ENCODE assay signal across 27 cellular contexts in genomic region chr11:117356126-117356761, GRCh38. TPM values are rescaled to one million over a fixed set of nuclear protein-coding genes. Genes with fewer than 3 reads are reported as not detected.
DNase-seq lines count a peak whose midpoint lies in the region; TF ChIP-seq lines count a peak whose summit lies in the region.
"Had no signal": no experiment of that assay in that cellular context is flagged by ENCODE, and none has a peak within 500 bp of the region (broad histone marks: within the 10 kb centered on the region; RNA-seq: fewer than 3 reads in every experiment).

No MANE protein-coding gene starts in this region.

- H3K4me1 ChIP-seq in spleen = no peaks in the 10 kb centered on the region
- H3K4me1 ChIP-seq: BLaER1 treated with 17β-estradiol and CSF1 and Interleukin-3, amounts not matched to agents 10 nM and 100 nM; colonic mucosa; heart left ventricle; thyroid gland had no signal

- TF ChIP-seq POLR2A in spleen (IDR thresholded peaks at IDR 0.05) = no peak
- TF ChIP-seq POLR2A in erythroblast (IDR thresholded peaks at IDR 0.05; ENCODE audit: low read length) = no peak

- H3K27me3 ChIP-seq in WERI-Rb-1 (ENCODE audit: insufficient read depth, low read depth, severe bottlenecking) (no peaks in the 10 kb centered on the region), spleen (replicated peaks in 1 of 7) (no peaks in the 10 kb centered on the region)
- H3K27me3 ChIP-seq: BLaER1 treated with 17β-estradiol and CSF1 and Interleukin-3, amounts not matched to agents 10 nM and 100 nM; colonic mucosa; heart left ventricle; thyroid gland had no signal

- H3K36me3 ChIP-seq in WERI-Rb-1 (peaks cover 56% of the 10 kb centered on the region), spleen (peaks cover 0 to 99% (median 50%) of the 10 kb centered on the region in 6 donors)
- H3K36me3 ChIP-seq: colonic mucosa had no signal

- intact Hi-C loops in spleen (cut with DNase I; ENCODE audit: low total_unique reads) = no loop called here

- H3K9me3 ChIP-seq in WERI-Rb-1 (ENCODE audit: severe bottlenecking) (no peaks in the 10 kb centered on the region), spleen (no peaks in the 10 kb centered on the region)
- H3K9me3 ChIP-seq: BLaER1 treated with 17β-estradiol and CSF1 and Interleukin-3, amounts not matched to agents 10 nM and 100 nM; colonic mucosa; heart left ventricle; thyroid gland had no signal

- H3K4me3 ChIP-seq in WERI-Rb-1 (ENCODE audit: low read depth, low read length) (no peak overlapping the region), spleen (no peak overlapping the region)
- H3K4me3 ChIP-seq: BLaER1 treated with 17β-estradiol and CSF1 and Interleukin-3, amounts not matched to agents 10 nM and 100 nM; colonic mucosa; heart left ventricle; thyroid gland had no signal

- H3K27ac ChIP-seq in WERI-Rb-1 (no peak overlapping the region), spleen (no peak overlapping the region)
- H3K27ac ChIP-seq: BLaER1 treated with 17β-estradiol and CSF1 and Interleukin-3, amounts not matched to agents 10 nM and 100 nM; colonic mucosa; heart left ventricle; thyroid gland had no signal

- 81 to 96% (median 88%) methylated on average over 7 to 9 of the region's 9 CpGs for WGBS in spleen, 5 donors

- peak; percentile 13; the same call in 1 of the 3 replicates for TF ChIP-seq CTCF in GM12872 (IDR thresholded peaks at IDR 0.05; ENCODE audit: insufficient read depth, low read depth, low read length)
- peak; percentile 31; the same call in 1 of the 2 replicates for TF ChIP-seq CTCF in WERI-Rb-1 (IDR thresholded peaks at IDR 0.05; ENCODE audit: low read depth, low read length)
- TF ChIP-seq CTCF in spleen (IDR thresholded peaks at IDR 0.05 in 8 of 11, conservative IDR thresholded peaks at IDR 0.05 in 3 of 11) = no peak

- no peak for DNase-seq in WERI-Rb-1
- DNase-seq in kidney tubule cell (ENCODE audit: low spot score) = peak; percentile 73
- DNase-seq in spleen = peak; percentile 63
- no peak for DNase-seq in NCI-H1417 (lab: John Stamatoyannopoulos, UW)
- DNase-seq in erythroblast (lab: John Stamatoyannopoulos, UW) = no peak
- no peak for DNase-seq in GM19238 (ENCODE audit: insufficient read length, low spot score)
- DNase-seq: activated CD4-positive, alpha-beta T cell treated with anti-CD3 and anti-CD28 coated beads, Interleukin-2, amount 50 U/mL, for 48 hours; activated CD8-positive, alpha-beta memory T cell treated with anti-CD3 and anti-CD28 coated beads, Interleukin-2, amount 50 U/mL, for 48 hours; amygdala; colonic mucosa; DMS79 treated with DMSO at 0.1 percent for 48 hours; effector CD8-positive, alpha-beta T cell; GOT3; heart left ventricle; left colon; NCI-H1048; NCI-H187; NCI-H2171 treated with DMSO at 0.1 percent for 48 hours; NCI-H524 treated with DMSO at 0.1 percent for 48 hours; nucleus accumbens; SIG-M5; stimulated activated naive CD8-positive, alpha-beta T cell treated with anti-CD3 and anti-CD28 coated beads, Interleukin-15, amount 100 ng/mL, for 72 hours; SW 1271; T1000; thyroid gland had no signal

RNA-seq across cellular contexts. Expression of gene CEP164, which starts 28.6 kb away (rescaled TPM):
- 10 to 100 TPM; 21.2 to 48.3 (median 34.8) TPM for total RNA-seq in spleen
- polyA plus RNA-seq in spleen = 10 to 100 TPM in 2 of 3 donors, 1 to 10 TPM in 1; 6.6 to 17.9 (median 12.1) TPM

RNA-seq across cellular contexts. Expression of gene BACE1, which starts 40.2 kb away (rescaled TPM):
- 10 to 100 TPM; 11.8 to 31.7 (median 19.6) TPM for total RNA-seq in spleen
- polyA plus RNA-seq in spleen = 1 to 10 TPM; 2.1 to 4.0 (median 2.6) TPM

Comparison
In these comparisons a context has a peak if more than half of its experiments do, and no peak if none do; other contexts are left out.
1. CTCF ChIP-seq: peak in GM12872 (single experiment) and WERI-Rb-1 (single experiment); none in spleen (0 of 11).
2. DNase-seq: peak in kidney tubule cell (single experiment) and spleen (single experiment); none in WERI-Rb-1 (single experiment), NCI-H1417 (0 of 3), erythroblast (0 of 2) and GM19238 (single experiment).